22 cellular contexts compared by ENCODE assay signal in the genomic region with DNA sequence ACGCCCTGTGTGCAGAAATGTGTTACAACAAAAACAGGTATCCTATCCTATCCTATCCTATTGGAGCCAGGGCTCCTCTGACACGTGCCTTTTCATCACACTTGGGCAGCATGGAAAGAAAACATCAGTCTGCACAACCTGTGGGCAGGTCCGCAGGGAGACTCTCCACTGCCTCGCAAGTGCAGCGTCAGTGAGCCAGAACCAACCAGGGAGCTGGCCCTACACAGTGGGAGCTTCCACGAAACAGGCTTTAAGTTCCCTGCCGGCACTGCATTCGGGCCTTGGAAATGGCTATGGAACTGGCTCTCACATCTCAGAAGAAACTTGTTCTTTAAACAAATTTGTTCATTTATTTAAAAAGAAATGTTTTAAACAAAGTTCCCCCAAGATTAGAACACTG. TPM values are rescaled to one million over a fixed set of nuclear protein-coding genes. Genes with fewer than 3 reads are reported as not detected.
DNase-seq lines count a peak whose midpoint lies in the region; ATAC-seq and TF ChIP-seq lines count a peak whose summit lies in the region.
"Had no signal": no experiment of that assay in that cellular context is flagged by ENCODE, and none has a peak within 500 bp of the region (broad histone marks: within the 10 kb centered on the region; RNA-seq: fewer than 3 reads in every experiment).

No MANE protein-coding gene starts in this region.

- H3K9me3 ChIP-seq in endodermal cell (ENCODE audit: control insufficient read depth, low read length), result peaks cover 9% of the 10 kb centered on the region
- no peaks in the 10 kb centered on the region for H3K9me3 ChIP-seq in ovary
- H3K9me3 ChIP-seq: Caco-2, SJSA1 had no signal

- WGBS in endodermal cell (ENCODE audit: insufficient coverage in 1 of 2, insufficient read length in 1 of 2), 2 experiments, result 90 to 100% methylated on average over 2 to 8 of the region's 8 CpGs
- WGBS in ovary, 3 donors, result 73 to 90% (median 79%) methylated on average over 8 of the region's 8 CpGs

- H3K4me3 Mint-ChIP-seq in GM23338 (no peak overlapping the region), HFFc6 (no peak overlapping the region), endodermal cell (no peak overlapping the region), nephron progenitor cell (no peak overlapping the region)
- no peak overlapping the region for H3K4me3 Mint-ChIP-seq in effector memory CD8-positive, alpha-beta T cell
- H3K4me3 Mint-ChIP-seq: B cell; CD8-positive, alpha-beta T cell had no signal

- intact Hi-C loops in ovary (cut with DNase I), result no loop called here

- no peak overlapping the region for H3K9ac ChIP-seq in endodermal cell (ENCODE audit: extremely low read depth, low read length, poor library complexity, severe bottlenecking)
- H3K9ac ChIP-seq: KMS-11 had no signal

- H3K27ac Mint-ChIP-seq in GM23338 (no peak overlapping the region; the same call in 1 of the 2 replicates), HFFc6 (peak overlapping the region; percentile 76), endodermal cell (no peak overlapping the region), nephron progenitor cell (peak overlapping the region; percentile 85)
- peak overlapping the region in 1 of 2 donors; percentile 41 for H3K27ac Mint-ChIP-seq in effector memory CD8-positive, alpha-beta T cell
- H3K27ac Mint-ChIP-seq: B cell; CD8-positive, alpha-beta T cell had no signal

- peaks cover 100% of the 10 kb centered on the region for H3K79me2 ChIP-seq in GM23338 (replicated peaks; ENCODE audit: insufficient read depth)

- no peak for TF ChIP-seq POLR2A in ovary (IDR thresholded peaks at IDR 0.05)

- no peaks in the 10 kb centered on the region for H3K27me3 ChIP-seq in GM23338 (ENCODE audit: insufficient read depth)
- no peaks in the 10 kb centered on the region for H3K27me3 ChIP-seq in endodermal cell (ENCODE audit: control insufficient read depth, insufficient read depth, low read length, poor library complexity, severe bottlenecking)
- H3K27me3 ChIP-seq in ovary, result no peaks in the 10 kb centered on the region
- H3K27me3 ChIP-seq: SJSA1 had no signal

- H3K9me3 Mint-ChIP-seq in GM23338, result no peaks in the 10 kb centered on the region; the same call in 2 of the 3 replicates
- H3K9me3 Mint-ChIP-seq in HFFc6, result no peaks in the 10 kb centered on the region
- H3K9me3 Mint-ChIP-seq in endodermal cell, result peaks cover 5% of the 10 kb centered on the region
- peaks cover 4% of the 10 kb centered on the region for H3K9me3 Mint-ChIP-seq in nephron progenitor cell
- H3K9me3 Mint-ChIP-seq in effector memory CD8-positive, alpha-beta T cell, result no peaks in the 10 kb centered on the region
- H3K9me3 Mint-ChIP-seq: CD8-positive, alpha-beta T cell; IgD-negative memory B cell had no signal

- peaks cover 72% of the 10 kb centered on the region for H3K36me3 Mint-ChIP-seq in GM23338 (ENCODE audit: low read depth)
- H3K36me3 Mint-ChIP-seq in HFFc6 (ENCODE audit: low read depth), result peaks cover 59% of the 10 kb centered on the region
- H3K36me3 Mint-ChIP-seq in endodermal cell (ENCODE audit: low read depth), result peaks cover 20% of the 10 kb centered on the region
- H3K36me3 Mint-ChIP-seq in nephron progenitor cell (ENCODE audit: low read depth), result peaks cover 51% of the 10 kb centered on the region
- peaks cover 15% of the 10 kb centered on the region for H3K36me3 Mint-ChIP-seq in effector memory CD8-positive, alpha-beta T cell (ENCODE audit: insufficient read depth)

- H4K20me1 ChIP-seq in GM23338 (replicated peaks; ENCODE audit: insufficient read depth), result peaks cover 65% of the 10 kb centered on the region

- H2AFZ ChIP-seq in GM23338, result no peak overlapping the region

- H3K36me3 ChIP-seq in GM23338 (ENCODE audit: insufficient read depth) (peaks cover 14% of the 10 kb centered on the region), endodermal cell (ENCODE audit: control insufficient read depth, insufficient read depth, low read length) (peaks cover 13% of the 10 kb centered on the region), ovary (no peaks in the 10 kb centered on the region)

- no peaks in the 10 kb centered on the region for H3F3A ChIP-seq in GM23338 (replicated peaks; ENCODE audit: low read depth)

- no peak for TF ChIP-seq CTCF in GM23338 (conservative IDR thresholded peaks at IDR 0.05; ENCODE audit: low read depth in 2 of 2)
- TF ChIP-seq CTCF in HFFc6 (IDR thresholded peaks at IDR 0.05), result no peak
- no peak for TF ChIP-seq CTCF in endodermal cell (conservative IDR thresholded peaks at IDR 0.05)
- TF ChIP-seq CTCF in nephron progenitor cell (IDR thresholded peaks at IDR 0.05), result no peak
- no peak for TF ChIP-seq CTCF in ovary (IDR thresholded peaks at IDR 0.05)

- peak; percentile 63 for ATAC-seq in GM23338
- ATAC-seq in GM19324 (IDR thresholded peaks at IDR 0.05; ENCODE audit: low FRiP score, unreplicated experiment), result no peak
- ATAC-seq in effector memory CD8-positive, alpha-beta T cell (replicated peaks), result no peak
- ATAC-seq: CD8-positive, alpha-beta T cell; PC-3; Right ventricle myocardium inferior had no signal

- no peak overlapping the region for H3K4me2 ChIP-seq in GM23338
- H3K4me2 ChIP-seq: KMS-11 had no signal

- no peaks in the 10 kb centered on the region for H3K9me2 ChIP-seq in GM23338 (ENCODE audit: insufficient read depth)

- H3K4me1 Mint-ChIP-seq in GM23338 (peaks cover 68% of the 10 kb centered on the region), HFFc6 (ENCODE audit: low read depth) (peaks cover 87% of the 10 kb centered on the region), endodermal cell (peaks cover 17% of the 10 kb centered on the region), nephron progenitor cell (peaks cover 31% of the 10 kb centered on the region)
- H3K4me1 Mint-ChIP-seq in effector memory CD8-positive, alpha-beta T cell (ENCODE audit: low read depth in 2 of 2), result peaks cover 6 to 12% of the 10 kb centered on the region in 2 donors

- H3K27me3 Mint-ChIP-seq in GM23338 (ENCODE audit: insufficient read depth, low read depth, poor library complexity) (peaks cover 7% of the 10 kb centered on the region), HFFc6 (ENCODE audit: insufficient read depth) (peaks cover 1% of the 10 kb centered on the region), endodermal cell (ENCODE audit: insufficient read depth) (peaks cover 29% of the 10 kb centered on the region), nephron progenitor cell (ENCODE audit: low read depth, poor library complexity) (peaks cover 3% of the 10 kb centered on the region)
- no peaks in the 10 kb centered on the region for H3K27me3 Mint-ChIP-seq in effector memory CD8-positive, alpha-beta T cell
- H3K27me3 Mint-ChIP-seq: B cell, IgD-negative memory B cell had no signal

- H3K4me3 ChIP-seq in GM23338 (no peak overlapping the region), endodermal cell (ENCODE audit: low read length) (no peak overlapping the region), ovary (no peak overlapping the region)
- H3K4me3 ChIP-seq: SJSA1 had no signal

- H3K4me1 ChIP-seq in GM23338 (ENCODE audit: insufficient read depth) (peaks cover 19% of the 10 kb centered on the region), endodermal cell (ENCODE audit: control insufficient read depth, insufficient read depth, low read length) (peaks cover 3% of the 10 kb centered on the region), ovary (ENCODE audit: insufficient read depth) (peaks cover 4% of the 10 kb centered on the region)
- H3K4me1 ChIP-seq: Caco-2 had no signal

- TF ChIP-seq EP300 in ovary (IDR thresholded peaks at IDR 0.05), result no peak

- DNase-seq in GM23338 (ENCODE audit: low spot score) (no peak), HFFc6 (no peak), endodermal cell (peak; percentile 34), nephron progenitor cell (no peak), ovary (no peak)
- DNase-seq in effector memory CD8-positive, alpha-beta T cell, result no peak
- DNase-seq: Caco-2; CD8-positive, alpha-beta T cell; MM.1S; NCI-H2029; NCI-H446 treated with DMSO at 0.1 percent for 48 hours; NCI-H526; NK-92 treated with Interleukin-12 subunit alpha and Interleukin-12 subunit beta, amount 100 ng/mL, for 24 hours; PC-3 had no signal

- H3K27ac ChIP-seq in GM23338 (ENCODE audit: low read depth), result peak overlapping the region; percentile 70; the same call in 1 of the 2 replicates
- H3K27ac ChIP-seq in endodermal cell (ENCODE audit: low read depth, low read length), result no peak overlapping the region
- no peak overlapping the region for H3K27ac ChIP-seq in ovary
- H3K27ac ChIP-seq: C4-2B, HL-60, KMS-11, SJSA1 had no signal

TF ChIP-seq in GM23338, 12 proteins besides CTCF, POLR2A, EP300 and RAD21 (continues in another document):
- TF ChIP-seq JUNB (IDR thresholded peaks at IDR 0.05; ENCODE audit: unreplicated experiment), result no peak
- TF ChIP-seq, protein P1, sequence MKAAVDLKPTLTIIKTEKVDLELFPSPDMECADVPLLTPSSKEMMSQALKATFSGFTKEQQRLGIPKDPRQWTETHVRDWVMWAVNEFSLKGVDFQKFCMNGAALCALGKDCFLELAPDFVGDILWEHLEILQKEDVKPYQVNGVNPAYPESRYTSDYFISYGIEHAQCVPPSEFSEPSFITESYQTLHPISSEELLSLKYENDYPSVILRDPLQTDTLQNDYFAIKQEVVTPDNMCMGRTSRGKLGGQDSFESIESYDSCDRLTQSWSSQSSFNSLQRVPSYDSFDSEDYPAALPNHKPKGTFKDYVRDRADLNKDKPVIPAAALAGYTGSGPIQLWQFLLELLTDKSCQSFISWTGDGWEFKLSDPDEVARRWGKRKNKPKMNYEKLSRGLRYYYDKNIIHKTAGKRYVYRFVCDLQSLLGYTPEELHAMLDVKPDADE (IDR thresholded peaks at IDR 0.05), result no peak
- no peak for TF ChIP-seq POLR2AphosphoS5 (IDR thresholded peaks at IDR 0.05; ENCODE audit: low read depth)
- no peak for TF ChIP-seq CREB1 (CRISPR knock-in tag; IDR thresholded peaks at IDR 0.05; ENCODE audit: low read depth)

RNA-seq across cellular contexts. Expression of a gene that starts 49.5 kb away (rescaled TPM):
- 72.4 and 74.7 TPM in 2 replicates for total RNA-seq in GM23338 (2014; rRNA removed; shearing (Covaris generic))
- polyA plus RNA-seq in GM23338 (2016; fragmentation: Nextera tagmentation; extraction: Ambion mirVana) (22.1 and 23.0 TPM in 2 replicates), ovary (1 to 10 TPM; 3.3 to 7.8 TPM)
- 100 to 1,000 TPM; 134 to 174 (median 144) TPM for total RNA-seq in HFFc6 (2021; fragmentation: NEBNext Ultra II Directional; extraction: Animal tissue kit (Norgen Biotek cat#: 25700))
- total RNA-seq in endodermal cell (10 to 100 TPM; 26.0 to 27.3 TPM), ovary (10 to 100 TPM in 6 of 7 donors, 1 to 10 TPM in 1; 3.6 to 98.7 (median 15.0) TPM)
- 28.0 TPM for polyA plus RNA-seq in endodermal cell (2013, experiment 1 of 2)
- 19.5 TPM for polyA plus RNA-seq in endodermal cell (2013, experiment 2 of 2)

Comparison
In these comparisons a context has a peak if more than half of its experiments do, and no peak if none do; other contexts are left out.
1. H3K27ac Mint-ChIP-seq: peak in HFFc6 (single experiment) and nephron progenitor cell (single experiment); none in GM23338 (single experiment) and endodermal cell (single experiment).